ENCODE assay signal across 18 cellular contexts in genomic region chr5:89064054-89064453, GRCh38.
DNase-seq lines count a peak whose midpoint lies in the region; ATAC-seq, FAIRE-seq and TF ChIP-seq lines count a peak whose summit lies in the region.
"Had no signal": no experiment of that assay in that cellular context is flagged by ENCODE, and none has a peak within 500 bp of the region (broad histone marks: within the 10 kb centered on the region; RNA-seq: fewer than 3 reads in every experiment).

No MANE protein-coding gene starts in this region.

- H3K79me2 ChIP-seq in astrocyte (ENCODE audit: insufficient read depth, low read length) = no peaks in the 10 kb centered on the region

- H3K27ac Mint-ChIP-seq in astrocyte (ENCODE audit: unreplicated experiment) = no peak overlapping the region
- no peak overlapping the region for H3K27ac Mint-ChIP-seq in activated CD8-positive, alpha-beta memory T cell treated with anti-CD3 and anti-CD28 coated beads, Interleukin-2, amount 10 ng/mL, durations not matched to agents 7 days and 5 days
- H3K27ac Mint-ChIP-seq: naive thymus-derived CD8-positive, alpha-beta T cell; stimulated activated naive B cell treated with anti-CD40 and anti-IgM and Interleukin-4, amounts not matched to agents 10 μg/mL and 1 μg/mL and 100 μg/mL, for 72 hours; T-cell had no signal

- H2AFZ ChIP-seq in astrocyte (ENCODE audit: low read depth, low read length) = no peak overlapping the region

- peaks cover 5% of the 10 kb centered on the region for H3K4me1 Mint-ChIP-seq in astrocyte (ENCODE audit: low read depth, unreplicated experiment)
- peaks cover 11% of the 10 kb centered on the region for H3K4me1 Mint-ChIP-seq in activated CD8-positive, alpha-beta memory T cell treated with anti-CD3 and anti-CD28 coated beads, Interleukin-2, amount 10 ng/mL, durations not matched to agents 7 days and 5 days
- H3K4me1 Mint-ChIP-seq: T-cell had no signal

- CTCF ChIA-PET in activated CD8-positive, alpha-beta memory T cell treated with anti-CD3 and anti-CD28 coated beads, Interleukin-2, amount 10 ng/mL, durations not matched to agents 7 days and 5 days (lab: Charles Lee) = no interaction called here

- no peak for TF ChIP-seq CTCF in astrocyte (IDR thresholded peaks at IDR 0.05; ENCODE audit: insufficient read depth, low read depth, low read length)
- no peak for TF ChIP-seq CTCF in heart right ventricle (IDR thresholded peaks at IDR 0.05)

- no peak for FAIRE-seq in astrocyte (lab: Jason Lieb, UNC)

- 87 to 92% methylated on average over 1 of the region's 1 CpG for WGBS in heart right ventricle, 2 donors

- ATAC-seq in GM18508 (IDR thresholded peaks at IDR 0.05; ENCODE audit: insufficient read depth, unreplicated experiment) = peak; percentile 55
- ATAC-seq in GM21447 (IDR thresholded peaks at IDR 0.05; ENCODE audit: unreplicated experiment) = peak; percentile 53
- peak; percentile 62 for ATAC-seq in HG03175 (IDR thresholded peaks at IDR 0.05; ENCODE audit: unreplicated experiment)
- no peak for ATAC-seq in activated CD8-positive, alpha-beta memory T cell treated with anti-CD3 and anti-CD28 coated beads, Interleukin-2, amount 10 ng/mL, durations not matched to agents 7 days and 5 days
- ATAC-seq in heart right ventricle = no peak
- ATAC-seq: heart left ventricle; naive thymus-derived CD8-positive, alpha-beta T cell; T-cell had no signal

- H3K27me3 ChIP-seq in astrocyte (ENCODE audit: insufficient read depth, low read length) (no peaks in the 10 kb centered on the region), heart right ventricle (no peaks in the 10 kb centered on the region)
- H3K27me3 ChIP-seq: heart left ventricle had no signal

- no peak overlapping the region for H3K27ac ChIP-seq in astrocyte (ENCODE audit: low read depth, low read length)
- no peak overlapping the region for H3K27ac ChIP-seq in heart right ventricle
- H3K27ac ChIP-seq: heart left ventricle had no signal

- no peaks in the 10 kb centered on the region for H3K9me3 Mint-ChIP-seq in astrocyte (ENCODE audit: unreplicated experiment)
- H3K9me3 Mint-ChIP-seq in activated CD8-positive, alpha-beta memory T cell treated with anti-CD3 and anti-CD28 coated beads, Interleukin-2, amount 10 ng/mL, durations not matched to agents 7 days and 5 days (ENCODE audit: low read depth) = no peaks in the 10 kb centered on the region
- H3K9me3 Mint-ChIP-seq: naive thymus-derived CD8-positive, alpha-beta T cell; stimulated activated naive B cell treated with anti-CD40 and anti-IgM and Interleukin-4, amounts not matched to agents 10 μg/mL and 1 μg/mL and 100 μg/mL, for 72 hours; T-cell had no signal

- no peaks in the 10 kb centered on the region for H3K36me3 ChIP-seq in astrocyte (ENCODE audit: insufficient read depth, low read length)
- no peaks in the 10 kb centered on the region for H3K36me3 ChIP-seq in heart right ventricle
- H3K36me3 ChIP-seq: heart left ventricle had no signal

- DNase-seq in astrocyte (ENCODE audit: low read depth) (peak; percentile 18), heart right ventricle (no peak), germinal center (ENCODE audit: low spot score) (no peak), cardiac septum (ENCODE audit: low spot score) (no peak)
- DNase-seq in activated CD8-positive, alpha-beta memory T cell treated with anti-CD3 and anti-CD28 coated beads, Interleukin-2, amount 10 ng/mL, durations not matched to agents 7 days and 5 days = no peak
- DNase-seq: activated CD4-positive, CD25-positive, alpha-beta regulatory T cell treated with anti-CD3 and anti-CD28 coated beads, Interleukin-2, amount 50 U/mL, for 72 hours; activated T-cell treated with anti-CD3 and anti-CD28 coated beads, Interleukin-2, amount 50 U/mL, for 1 hour; DMS 273 treated with DMSO at 0.1 percent for 48 hours; heart left ventricle; naive thymus-derived CD8-positive, alpha-beta T cell; NCI-H1417 treated with DMSO at 0.1 percent for 48 hours; NCI-H446 treated with DMSO at 0.1 percent for 48 hours; stimulated activated CD4-positive, alpha-beta T cell treated with anti-CD3 and anti-CD28 coated beads, Interleukin-4, amount 100 ng/mL, for 4 hours; stimulated activated naive B cell treated with anti-CD40 and anti-IgM and Interleukin-4, amounts not matched to agents 10 μg/mL and 1 μg/mL and 100 μg/mL, for 72 hours; T-cell had no signal

- H3K36me3 Mint-ChIP-seq in astrocyte (ENCODE audit: low read depth, unreplicated experiment) = no peaks in the 10 kb centered on the region
- no peaks in the 10 kb centered on the region for H3K36me3 Mint-ChIP-seq in activated CD8-positive, alpha-beta memory T cell treated with anti-CD3 and anti-CD28 coated beads, Interleukin-2, amount 10 ng/mL, durations not matched to agents 7 days and 5 days
- H3K36me3 Mint-ChIP-seq: naive thymus-derived CD8-positive, alpha-beta T cell; T-cell had no signal

- no peaks in the 10 kb centered on the region for H3K4me1 ChIP-seq in astrocyte (ENCODE audit: insufficient read depth, low read length)
- peaks cover 0 to 7% (median 0%) of the 10 kb centered on the region in 9 donors for H3K4me1 ChIP-seq in heart right ventricle

- H3K4me3 ChIP-seq in astrocyte (ENCODE audit: insufficient read depth, low read depth, low read length) (no peak overlapping the region), heart right ventricle (no peak overlapping the region)
- H3K4me3 ChIP-seq: heart left ventricle had no signal

- no peak overlapping the region for H3K4me3 Mint-ChIP-seq in astrocyte (ENCODE audit: unreplicated experiment)
- no peak overlapping the region for H3K4me3 Mint-ChIP-seq in activated CD8-positive, alpha-beta memory T cell treated with anti-CD3 and anti-CD28 coated beads, Interleukin-2, amount 10 ng/mL, durations not matched to agents 7 days and 5 days
- H3K4me3 Mint-ChIP-seq: naive thymus-derived CD8-positive, alpha-beta T cell; stimulated activated naive B cell treated with anti-CD40 and anti-IgM and Interleukin-4, amounts not matched to agents 10 μg/mL and 1 μg/mL and 100 μg/mL, for 72 hours; T-cell had no signal

- H3K9me3 ChIP-seq in astrocyte (ENCODE audit: insufficient read depth, low read depth, low read length) (no peaks in the 10 kb centered on the region), heart right ventricle (no peaks in the 10 kb centered on the region)
- H3K9me3 ChIP-seq: heart left ventricle had no signal

- no peaks in the 10 kb centered on the region for H4K20me1 ChIP-seq in astrocyte (ENCODE audit: insufficient read depth, low read length)

- H3K9ac ChIP-seq in astrocyte (ENCODE audit: low read length) = no peak overlapping the region

- no peak overlapping the region for H3K4me2 ChIP-seq in astrocyte (ENCODE audit: low read length)

- H3K27me3 Mint-ChIP-seq in astrocyte (ENCODE audit: low read depth, unreplicated experiment) = no peaks in the 10 kb centered on the region
- no peaks in the 10 kb centered on the region for H3K27me3 Mint-ChIP-seq in activated CD8-positive, alpha-beta memory T cell treated with anti-CD3 and anti-CD28 coated beads, Interleukin-2, amount 10 ng/mL, durations not matched to agents 7 days and 5 days
- H3K27me3 Mint-ChIP-seq: naive thymus-derived CD8-positive, alpha-beta T cell; stimulated activated naive B cell treated with anti-CD40 and anti-IgM and Interleukin-4, amounts not matched to agents 10 μg/mL and 1 μg/mL and 100 μg/mL, for 72 hours; T-cell had no signal

- intact Hi-C loops in heart right ventricle (cut with DNase I) (no loop called here), cardiac septum (cut with DNase I) (no loop called here)

Comparison
In these comparisons a context has a peak if more than half of its experiments do, and no peak if none do; other contexts are left out.
1. ATAC-seq: peak in GM18508 (single experiment), GM21447 (single experiment) and HG03175 (single experiment); none in activated CD8-positive, alpha-beta memory T cell treated with anti-CD3 and anti-CD28 coated beads, Interleukin-2, amount 10 ng/mL, durations not matched to agents 7 days and 5 days (single experiment) and heart right ventricle (0 of 8).